29 cellular contexts compared by ENCODE assay signal in the genomic region with DNA sequence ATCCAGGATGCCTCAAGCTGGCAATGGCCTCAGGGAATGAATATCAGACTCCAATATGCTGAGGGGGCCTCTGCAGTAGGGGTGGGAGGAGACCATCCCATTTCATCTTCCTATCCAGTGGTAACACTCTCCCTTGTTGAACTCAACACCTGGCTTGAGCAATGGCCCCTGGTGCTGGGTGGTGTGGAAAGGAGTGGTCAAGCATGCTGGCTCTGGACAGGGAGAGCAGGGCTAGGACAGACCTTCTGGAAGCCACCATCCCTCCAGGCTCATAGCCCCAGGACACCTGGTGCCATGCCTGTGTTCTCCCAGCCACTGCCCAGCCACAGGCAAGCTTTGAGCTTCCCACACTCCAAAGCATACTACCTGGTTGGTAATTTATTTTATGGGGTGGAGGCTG. TPM values are rescaled to one million over a fixed set of nuclear protein-coding genes. Genes with fewer than 3 reads are reported as not detected.
DNase-seq lines count a peak whose midpoint lies in the region; ATAC-seq, FAIRE-seq and TF ChIP-seq lines count a peak whose summit lies in the region.
"Had no signal": no experiment of that assay in that cellular context is flagged by ENCODE, and none has a peak within 500 bp of the region (broad histone marks: within the 10 kb centered on the region; RNA-seq: fewer than 3 reads in every experiment).

No MANE protein-coding gene starts in this region.

- peaks cover 0 to 11% of the 10 kb centered on the region in 2 donors for H3K4me1 ChIP-seq in kidney (ENCODE audit: control insufficient read depth in 1 of 2, insufficient read depth in 1 of 2, low read depth in 1 of 2, low read length in 2 of 2)
- no peaks in the 10 kb centered on the region for H3K4me1 ChIP-seq in osteoblast (ENCODE audit: insufficient read depth, low read length)
- peaks cover 6 to 8% of the 10 kb centered on the region in 2 donors for H3K4me1 ChIP-seq in adrenal gland (replicated peaks in 1 of 2)
- H3K4me1 ChIP-seq in suprapubic skin = no peaks in the 10 kb centered on the region
- H3K4me1 ChIP-seq: A549 had no signal

- TF ChIP-seq POLR2A in adrenal gland (IDR thresholded peaks at IDR 0.05) (no peak), suprapubic skin (IDR thresholded peaks at IDR 0.05) (no peak)

- FAIRE-seq in bronchial epithelial cell (lab: Jason Lieb, UNC) (peak; percentile 81), kidney (lab: Jason Lieb, UNC) (no peak)
- FAIRE-seq: A549, GM12878, GM12892, GM18507, GM19239 had no signal

- no peak overlapping the region for H3K27ac ChIP-seq in kidney (ENCODE audit: low read depth in 2 of 2, low read length in 2 of 2)
- H3K27ac ChIP-seq in osteoblast (ENCODE audit: low read depth, low read length) = no peak overlapping the region
- H3K27ac ChIP-seq in adrenal gland = no peak overlapping the region
- H3K27ac ChIP-seq in suprapubic skin = no peak overlapping the region
- H3K27ac ChIP-seq: 22Rv1; A549; BLaER1 treated with 17β-estradiol and CSF1 and Interleukin-3, amounts not matched to agents 10 nM and 100 nM; C4-2B had no signal

- no peaks in the 10 kb centered on the region for H3K27me3 Mint-ChIP-seq in CD14-positive monocyte (ENCODE audit: low read depth in 3 of 3)
- H3K27me3 Mint-ChIP-seq: B cell; CD4-positive, alpha-beta memory T cell; CD4-positive, CD25-positive, alpha-beta regulatory T cell had no signal

- no peak for TF ChIP-seq EP300 in suprapubic skin (IDR thresholded peaks at IDR 0.05)

- peaks cover 15 to 16% of the 10 kb centered on the region in 2 donors for H3K36me3 Mint-ChIP-seq in CD14-positive monocyte
- no peaks in the 10 kb centered on the region for H3K36me3 Mint-ChIP-seq in stimulated activated effector memory CD8-positive, alpha-beta T cell treated with anti-CD3 and anti-CD28 coated beads, Interleukin-12 subunit alpha, Interleukin-12 subunit beta, amount 100 ng/mL, for 72 hours

- TF ChIP-seq CTCF in CD14-positive monocyte (IDR thresholded peaks at IDR 0.05) (no peak), bronchial epithelial cell (IDR thresholded peaks at IDR 0.05; ENCODE audit: insufficient read depth, low read length, severe bottlenecking) (no peak), kidney (IDR thresholded peaks at IDR 0.05; ENCODE audit: borderline replicate concordance, extremely low read depth, insufficient read depth) (no peak), osteoblast (IDR thresholded peaks at IDR 0.05; ENCODE audit: extremely low read depth, low read depth, low read length) (no peak), adrenal gland (IDR thresholded peaks at IDR 0.05) (no peak), suprapubic skin (IDR thresholded peaks at IDR 0.05) (no peak)

- H2AFZ ChIP-seq in osteoblast (ENCODE audit: low read length) = no peak overlapping the region

- H3K9me3 ChIP-seq in kidney (ENCODE audit: control insufficient read depth in 1 of 2, low read length in 2 of 2) (no peaks in the 10 kb centered on the region), osteoblast (ENCODE audit: low read depth, low read length) (no peaks in the 10 kb centered on the region), adrenal gland (replicated peaks in 1 of 3) (no peaks in the 10 kb centered on the region), suprapubic skin (no peaks in the 10 kb centered on the region)
- H3K9me3 ChIP-seq: A549; BLaER1 treated with 17β-estradiol and CSF1 and Interleukin-3, amounts not matched to agents 10 nM and 100 nM had no signal

- no peaks in the 10 kb centered on the region for H3K9me3 Mint-ChIP-seq in CD14-positive monocyte
- H3K9me3 Mint-ChIP-seq in stimulated activated effector memory CD8-positive, alpha-beta T cell treated with anti-CD3 and anti-CD28 coated beads, Interleukin-12 subunit alpha, Interleukin-12 subunit beta, amount 100 ng/mL, for 72 hours = no peaks in the 10 kb centered on the region
- H3K9me3 Mint-ChIP-seq: CD4-positive, alpha-beta memory T cell; CD4-positive, CD25-positive, alpha-beta regulatory T cell; CD8-positive, alpha-beta memory T cell had no signal

- no peaks in the 10 kb centered on the region for H4K20me1 ChIP-seq in osteoblast (ENCODE audit: insufficient read depth, low read length)

- H3K79me2 ChIP-seq in osteoblast (ENCODE audit: insufficient read depth, low read length) = no peaks in the 10 kb centered on the region

- no peaks in the 10 kb centered on the region for H3K4me1 Mint-ChIP-seq in CD14-positive monocyte
- peaks cover 9% of the 10 kb centered on the region for H3K4me1 Mint-ChIP-seq in stimulated activated effector memory CD8-positive, alpha-beta T cell treated with anti-CD3 and anti-CD28 coated beads, Interleukin-12 subunit alpha, Interleukin-12 subunit beta, amount 100 ng/mL, for 72 hours
- H3K4me1 Mint-ChIP-seq: B cell had no signal

- H3K36me3 ChIP-seq in bronchial epithelial cell (ENCODE audit: control insufficient read depth, insufficient read depth, low read length) (no peaks in the 10 kb centered on the region), kidney (ENCODE audit: control insufficient read depth in 1 of 2, insufficient read depth in 2 of 2, low read length in 2 of 2) (no peaks in the 10 kb centered on the region), osteoblast (ENCODE audit: insufficient read depth, low read length) (no peaks in the 10 kb centered on the region), adrenal gland (replicated peaks in 1 of 2) (no peaks in the 10 kb centered on the region), suprapubic skin (peaks cover 4% of the 10 kb centered on the region)

- peaks cover 2% of the 10 kb centered on the region for H3K27me3 ChIP-seq in bronchial epithelial cell (ENCODE audit: control insufficient read depth, insufficient read depth, low read length)
- no peaks in the 10 kb centered on the region for H3K27me3 ChIP-seq in osteoblast (ENCODE audit: insufficient read depth, low read length)
- H3K27me3 ChIP-seq in adrenal gland = no peaks in the 10 kb centered on the region
- H3K27me3 ChIP-seq in suprapubic skin = no peaks in the 10 kb centered on the region
- H3K27me3 ChIP-seq: BLaER1 treated with 17β-estradiol and CSF1 and Interleukin-3, amounts not matched to agents 10 nM and 100 nM had no signal

- H3K4me2 ChIP-seq in osteoblast (ENCODE audit: insufficient read depth, low read length) = no peak overlapping the region
- H3K4me2 ChIP-seq: A549; BLaER1 treated with 17β-estradiol and CSF1 and Interleukin-3, amounts not matched to agents 10 nM and 100 nM had no signal

- H3K9ac ChIP-seq in kidney (ENCODE audit: low read length in 2 of 2) = no peak overlapping the region
- H3K9ac ChIP-seq: BLaER1 treated with 17β-estradiol and CSF1 and Interleukin-3, amounts not matched to agents 10 nM and 100 nM had no signal

- no peak overlapping the region for H3K27ac Mint-ChIP-seq in CD14-positive monocyte
- no peak overlapping the region for H3K27ac Mint-ChIP-seq in stimulated activated effector memory CD8-positive, alpha-beta T cell treated with anti-CD3 and anti-CD28 coated beads, Interleukin-12 subunit alpha, Interleukin-12 subunit beta, amount 100 ng/mL, for 72 hours
- H3K27ac Mint-ChIP-seq: B cell; CD4-positive, alpha-beta memory T cell; CD4-positive, CD25-positive, alpha-beta regulatory T cell had no signal

- H3K4me3 ChIP-seq in bronchial epithelial cell (ENCODE audit: low read depth, low read length) (no peak overlapping the region), kidney (ENCODE audit: low read length in 2 of 2) (no peak overlapping the region), osteoblast (ENCODE audit: insufficient read depth, low read length) (no peak overlapping the region), adrenal gland (no peak overlapping the region), suprapubic skin (no peak overlapping the region)
- H3K4me3 ChIP-seq: A549; BLaER1 treated with 17β-estradiol and CSF1 and Interleukin-3, amounts not matched to agents 10 nM and 100 nM; GM12878 had no signal

- no peak overlapping the region for H3K4me3 Mint-ChIP-seq in CD14-positive monocyte
- H3K4me3 Mint-ChIP-seq in stimulated activated effector memory CD8-positive, alpha-beta T cell treated with anti-CD3 and anti-CD28 coated beads, Interleukin-12 subunit alpha, Interleukin-12 subunit beta, amount 100 ng/mL, for 72 hours = no peak overlapping the region
- H3K4me3 Mint-ChIP-seq: B cell; CD4-positive, alpha-beta memory T cell; CD4-positive, CD25-positive, alpha-beta regulatory T cell; CD8-positive, alpha-beta memory T cell had no signal

- DNase-seq in CD14-positive monocyte (ENCODE audit: low spot score) (peak; percentile 16), bronchial epithelial cell (ENCODE audit: low read depth) (no peak), kidney (peak; percentile 30), osteoblast (ENCODE audit: insufficient read length, low spot score, missing footprints) (peak; percentile 69), adrenal gland (no peak), amniotic stem cell (lab: John Stamatoyannopoulos, UW) (no peak), suprapubic skin (ENCODE audit: low spot score in 2 of 2) (no peak)
- no peak for DNase-seq in stimulated activated effector memory CD8-positive, alpha-beta T cell treated with anti-CD3 and anti-CD28 coated beads, Interleukin-12 subunit alpha, Interleukin-12 subunit beta, amount 100 ng/mL, for 72 hours (ENCODE audit: low spot score in 2 of 2)
- DNase-seq: AML-193; CD4-positive, alpha-beta memory T cell; CD4-positive, CD25-positive, alpha-beta regulatory T cell; COR-L47; DMS 273 treated with DMSO at 0.1 percent for 48 hours; DMS153; DMS53; DMS79; DND-41; EL; GDM1 had no signal

- intact Hi-C loops in CD14-positive monocyte (cut with micrococcal nuclease) (no loop called here), kidney (cut with DNase I) (no loop called here), adrenal gland (cut with DNase I) (loop anchor here in 1 of 2 donors (5.0 kb wide), 1 partner anchor 103 kb away; no protein-coding TSS in a partner anchor)

- no peak for ATAC-seq in stimulated activated effector memory CD8-positive, alpha-beta T cell treated with anti-CD3 and anti-CD28 coated beads, Interleukin-12 subunit alpha, Interleukin-12 subunit beta, amount 100 ng/mL, for 72 hours
- ATAC-seq: A549, GM12878 had no signal

RNA-seq across cellular contexts. Expression of gene DNAH1, which starts 9.6 kb away (rescaled TPM):
- polyA plus RNA-seq in CD14-positive monocyte (under 1 TPM; 0.15 to 0.25 TPM), kidney (ENCODE audit: insufficient read depth, low read depth, low replicate concordance) (1.7 TPM), adrenal gland (10 to 100 TPM in 2 of 3 donors, 1 to 10 TPM in 1; 2.1 to 24.4 (median 16.6) TPM)
- total RNA-seq in bronchial epithelial cell (0.79 and 1.2 TPM in 2 replicates), kidney (12.1 TPM), osteoblast (8.0 and 8.7 TPM in 2 replicates), adrenal gland (10 to 100 TPM in 4 of 8 donors, 1 to 10 TPM in 4; 4.3 to 14.0 (median 9.0) TPM), suprapubic skin (10 to 100 TPM in 1 of 4 donors, 1 to 10 TPM in 3; 3.4 to 10.1 (median 7.7) TPM)

RNA-seq across cellular contexts. Expression of gene GLYCTK, which starts 38.1 kb away (rescaled TPM):
- polyA plus RNA-seq in CD14-positive monocyte = 1 to 10 TPM; 8.3 to 8.4 TPM
- 9.2 and 10.8 TPM in 2 replicates for total RNA-seq in bronchial epithelial cell
- 30.7 TPM for total RNA-seq in kidney
- 50.2 TPM for polyA plus RNA-seq in kidney (ENCODE audit: insufficient read depth, low read depth, low replicate concordance)
- total RNA-seq in osteoblast = 13.8 and 15.0 TPM in 2 replicates
- 10 to 100 TPM in 6 of 8 donors, 1 to 10 TPM in 2; 8.2 to 17.9 (median 13.7) TPM for total RNA-seq in adrenal gland
- 10 to 100 TPM in 2 of 3 donors, 1 to 10 TPM in 1; 4.9 to 31.7 (median 18.0) TPM for polyA plus RNA-seq in adrenal gland
- total RNA-seq in suprapubic skin = 10 to 100 TPM in 1 of 4 donors, 1 to 10 TPM in 3; 2.6 to 11.9 (median 6.4) TPM

RNA-seq across cellular contexts. Expression of gene WDR82, which starts 47.2 kb away (rescaled TPM):
- polyA plus RNA-seq in CD14-positive monocyte (10 to 100 TPM; 27.3 to 33.4 TPM), kidney (ENCODE audit: insufficient read depth, low read depth, low replicate concordance) (20.9 TPM), adrenal gland (10 to 100 TPM; 23.8 to 74.2 (median 24.6) TPM)
- total RNA-seq in bronchial epithelial cell (61.3 and 67.7 TPM in 2 replicates), kidney (75.8 TPM), osteoblast (54.2 and 58.3 TPM in 2 replicates), adrenal gland (10 to 100 TPM; 44.6 to 84.0 (median 59.9) TPM), suprapubic skin (10 to 100 TPM; 46.7 to 57.6 (median 52.5) TPM)

Comparison
In these comparisons a context has a peak if more than half of its experiments do, and no peak if none do; other contexts are left out.
1. DNase-seq: peak in CD14-positive monocyte (single experiment), kidney (single experiment) and osteoblast (single experiment); none in bronchial epithelial cell (single experiment), stimulated activated effector memory CD8-positive, alpha-beta T cell treated with anti-CD3 and anti-CD28 coated beads, Interleukin-12 subunit alpha, Interleukin-12 subunit beta, amount 100 ng/mL, for 72 hours (0 of 2), adrenal gland (0 of 7), amniotic stem cell (single experiment) and suprapubic skin (0 of 2).